ENCODE assay signal across 34 cellular contexts in the genomic region with DNA sequence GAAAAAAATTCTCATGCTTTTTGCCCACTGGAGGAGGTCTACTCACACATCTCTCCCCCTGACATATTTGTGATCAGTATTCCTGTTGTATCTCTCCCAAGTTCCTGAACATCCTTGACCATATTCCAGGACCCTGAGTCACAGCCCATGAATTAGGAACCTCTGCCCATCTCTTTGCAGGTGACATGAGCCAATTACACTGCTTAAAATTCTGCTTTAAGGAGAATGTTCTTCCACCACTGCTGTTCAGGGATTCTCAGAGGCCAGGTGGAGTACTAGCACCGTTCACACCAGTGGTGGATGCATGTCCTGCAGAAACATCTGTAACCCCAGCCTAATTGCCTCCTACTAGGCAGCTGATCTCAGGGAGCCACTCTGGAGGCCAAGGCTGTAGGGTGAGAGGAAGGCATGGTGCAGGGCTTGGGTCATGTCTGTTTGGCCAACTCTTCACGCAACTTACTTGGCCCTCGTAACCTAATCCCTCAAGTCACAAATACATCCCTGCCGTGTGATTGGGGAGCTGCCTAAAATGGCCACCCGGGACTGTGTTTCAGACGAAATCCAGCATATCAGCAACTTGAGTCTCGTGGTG.
"Had no signal": no experiment of that assay in that cellular context is flagged by ENCODE, and none has a peak within 500 bp of the region (broad histone marks: within the 10 kb centered on the region; RNA-seq: fewer than 3 reads in every experiment).

No MANE protein-coding gene starts in this region.

- H3K9me3 Mint-ChIP-seq: activated B cell treated with CpG ODN at 0.5 μM for 24 hours; activated CD4-positive, alpha-beta memory T cell treated with anti-CD3 and anti-CD28 coated beads for 36 hours; activated CD4-positive, alpha-beta T cell treated with anti-CD3 and anti-CD28 coated beads, Interleukin-2, amount 10 ng/mL, durations not matched to agents 24 days and 14 days; activated CD8-positive, alpha-beta T cell treated with anti-CD3 and anti-CD28 coated beads for 36 hours; activated naive CD4-positive, alpha-beta T cell treated with anti-CD3 and anti-CD28 coated beads for 36 hours; activated naive CD4-positive, alpha-beta T cell treated with anti-CD3 and anti-CD28 coated beads, Interleukin-2, amount 50 U/mL, for 24 hours; activated naive CD8-positive, alpha-beta T cell treated with anti-CD3 and anti-CD28 coated beads, Interleukin-2, amount 10 ng/mL, durations not matched to agents 7 days and 5 days; activated naive CD8-positive, alpha-beta T cell treated with anti-CD3 and anti-CD28 coated beads, Interleukin-2, amount 50 U/mL, for 24 hours; activated T-cell treated with anti-CD3 and anti-CD28 coated beads, Interleukin-2, amount 50 U/mL, for 4 hours; activated T-cell treated with anti-CD3 and anti-CD28 coated beads, Interleukin-2, amount 50 U/mL, for 72 hours; activated T-helper 1 cell treated with anti-CD3 and anti-CD28 coated beads, Interleukin-12 subunit alpha, Interleukin-12 subunit beta, Interleukin-2, Interleukin-4 antibody, amounts not matched to agents 30 ng/mL and 10 ng/mL and 1 ng/mL, durations not matched to agents 14 hours and 24 hours and 36 hours; activated T-helper 17 cell treated with anti-CD3 and anti-CD28 coated beads, Interleukin-2, amount 50 U/mL, for 72 hours; T-helper 1 cell treated with Interleukin-12 subunit alpha and Interleukin-12 subunit beta and Interleukin-4 antibody, amounts not matched to agents 30 μg/mL and 1 μg/mL, for 36 hours; T-helper 2 cell treated with Interferon-gamma antibody and Interleukin-4, amounts not matched to agents 5 μg/mL and 100 μg/mL, for 36 hours had no signal

- H3K27ac Mint-ChIP-seq: activated B cell treated with CpG ODN at 0.5 μM for 24 hours; activated CD4-positive, alpha-beta memory T cell treated with anti-CD3 and anti-CD28 coated beads for 36 hours; activated CD4-positive, alpha-beta T cell treated with anti-CD3 and anti-CD28 coated beads, Interleukin-2, amount 10 ng/mL, durations not matched to agents 24 days and 14 days; activated CD8-positive, alpha-beta T cell treated with anti-CD3 and anti-CD28 coated beads for 36 hours; activated naive CD4-positive, alpha-beta T cell treated with anti-CD3 and anti-CD28 coated beads for 36 hours; activated naive CD4-positive, alpha-beta T cell treated with anti-CD3 and anti-CD28 coated beads, Interleukin-2, amount 50 U/mL, for 24 hours; activated naive CD8-positive, alpha-beta T cell; activated naive CD8-positive, alpha-beta T cell treated with anti-CD3 and anti-CD28 coated beads, Interleukin-2, amount 10 ng/mL, durations not matched to agents 7 days and 5 days; activated naive CD8-positive, alpha-beta T cell treated with anti-CD3 and anti-CD28 coated beads, Interleukin-2, amount 50 U/mL, for 24 hours; activated T-cell treated with anti-CD3 and anti-CD28 coated beads, Interleukin-2, amount 50 U/mL, for 72 hours; activated T-helper 1 cell treated with anti-CD3 and anti-CD28 coated beads, Interleukin-12 subunit alpha, Interleukin-12 subunit beta, Interleukin-2, Interleukin-4 antibody, amounts not matched to agents 30 ng/mL and 10 ng/mL and 1 ng/mL, durations not matched to agents 14 hours and 24 hours and 36 hours; activated T-helper 17 cell treated with anti-CD3 and anti-CD28 coated beads, Interleukin-2, amount 50 U/mL, for 72 hours; T-helper 1 cell treated with Interleukin-12 subunit alpha and Interleukin-12 subunit beta and Interleukin-4 antibody, amounts not matched to agents 30 μg/mL and 1 μg/mL, for 36 hours; T-helper 2 cell treated with Interferon-gamma antibody and Interleukin-4, amounts not matched to agents 5 μg/mL and 100 μg/mL, for 36 hours had no signal

- ATAC-seq: activated CD8-positive, alpha-beta T cell treated with anti-CD3 and anti-CD28 coated beads for 36 hours; activated naive CD8-positive, alpha-beta T cell treated with anti-CD3 and anti-CD28 coated beads, Interleukin-2, amount 50 U/mL, for 24 hours; activated T-cell treated with anti-CD3 and anti-CD28 coated beads, Interleukin-2, amount 50 U/mL, for 4 hours; activated T-cell treated with anti-CD3 and anti-CD28 coated beads, Interleukin-2, amount 50 U/mL, for 72 hours; activated T-helper 17 cell treated with anti-CD3 and anti-CD28 coated beads, Interleukin-2, amount 50 U/mL, for 72 hours had no signal

- H3K27ac ChIP-seq: ascending aorta, brain microvascular endothelial cell, breast epithelium, VCaP had no signal

- H3K4me3 Mint-ChIP-seq: activated B cell treated with CpG ODN at 0.5 μM for 24 hours; activated CD4-positive, alpha-beta memory T cell treated with anti-CD3 and anti-CD28 coated beads for 36 hours; activated CD4-positive, alpha-beta T cell treated with anti-CD3 and anti-CD28 coated beads, Interleukin-2, amount 10 ng/mL, durations not matched to agents 24 days and 14 days; activated CD8-positive, alpha-beta T cell treated with anti-CD3 and anti-CD28 coated beads for 36 hours; activated naive CD4-positive, alpha-beta T cell treated with anti-CD3 and anti-CD28 coated beads for 36 hours; activated naive CD4-positive, alpha-beta T cell treated with anti-CD3 and anti-CD28 coated beads, Interleukin-2, amount 50 U/mL, for 24 hours; activated naive CD8-positive, alpha-beta T cell; activated naive CD8-positive, alpha-beta T cell treated with anti-CD3 and anti-CD28 coated beads, Interleukin-2, amount 10 ng/mL, durations not matched to agents 7 days and 5 days; activated naive CD8-positive, alpha-beta T cell treated with anti-CD3 and anti-CD28 coated beads, Interleukin-2, amount 50 U/mL, for 24 hours; activated T-cell treated with anti-CD3 and anti-CD28 coated beads, Interleukin-2, amount 50 U/mL, for 4 hours; activated T-cell treated with anti-CD3 and anti-CD28 coated beads, Interleukin-2, amount 50 U/mL, for 72 hours; activated T-helper 1 cell treated with anti-CD3 and anti-CD28 coated beads, Interleukin-12 subunit alpha, Interleukin-12 subunit beta, Interleukin-2, Interleukin-4 antibody, amounts not matched to agents 30 ng/mL and 10 ng/mL and 1 ng/mL, durations not matched to agents 14 hours and 24 hours and 36 hours; activated T-helper 17 cell treated with anti-CD3 and anti-CD28 coated beads, Interleukin-2, amount 50 U/mL, for 72 hours; T-helper 1 cell treated with Interleukin-12 subunit alpha and Interleukin-12 subunit beta and Interleukin-4 antibody, amounts not matched to agents 30 μg/mL and 1 μg/mL, for 36 hours; T-helper 2 cell treated with Interferon-gamma antibody and Interleukin-4, amounts not matched to agents 5 μg/mL and 100 μg/mL, for 36 hours had no signal

- H3K36me3 Mint-ChIP-seq: activated CD4-positive, alpha-beta memory T cell treated with anti-CD3 and anti-CD28 coated beads for 36 hours; activated naive CD4-positive, alpha-beta T cell treated with anti-CD3 and anti-CD28 coated beads, Interleukin-2, amount 50 U/mL, for 24 hours; activated naive CD8-positive, alpha-beta T cell; activated naive CD8-positive, alpha-beta T cell treated with anti-CD3 and anti-CD28 coated beads, Interleukin-2, amount 10 ng/mL, durations not matched to agents 7 days and 5 days had no signal

- DNase-seq: activated B cell treated with CpG ODN at 0.5 μM for 24 hours; activated CD4-positive, alpha-beta memory T cell treated with anti-CD3 and anti-CD28 coated beads for 36 hours; activated CD4-positive, alpha-beta T cell treated with anti-CD3 and anti-CD28 coated beads for 4 hours; activated CD4-positive, alpha-beta T cell treated with anti-CD3 and anti-CD28 coated beads, Interleukin-2, amount 10 ng/mL, durations not matched to agents 24 days and 14 days; activated CD4-positive, alpha-beta T cell treated with anti-CD3 and anti-CD28 coated beads, Interleukin-2, amount 50 U/mL, for 1 hour; activated CD4-positive, alpha-beta T cell treated with anti-CD3 and anti-CD28 coated beads, Interleukin-2, amount 50 U/mL, for 4 hours; activated CD4-positive, CD25-positive, alpha-beta regulatory T cell treated with anti-CD3 and anti-CD28 coated beads, Interleukin-2, amount 50 U/mL, for 72 hours; activated CD8-positive, alpha-beta memory T cell treated with anti-CD3 and anti-CD28 coated beads, Interleukin-2, amount 50 U/mL, for 4 hours; activated CD8-positive, alpha-beta T cell treated with anti-CD3 and anti-CD28 coated beads for 36 hours; activated effector memory CD4-positive, alpha-beta T cell treated with anti-CD3 and anti-CD28 coated beads, Interleukin-2, amount 50 U/mL, for 16 hours; activated gamma-delta T cell treated with Interleukin-2 at 50 U/mL for 16 hours; activated naive CD4-positive, alpha-beta T cell; activated naive CD4-positive, alpha-beta T cell treated with anti-CD3 and anti-CD28 coated beads for 36 hours; activated naive CD8-positive, alpha-beta T cell treated with anti-CD3 and anti-CD28 coated beads, Interleukin-2, amount 10 ng/mL, durations not matched to agents 7 days and 5 days; activated naive CD8-positive, alpha-beta T cell treated with anti-CD3 and anti-CD28 coated beads, Interleukin-2, amount 50 U/mL, for 24 hours; activated T-cell treated with anti-CD3 and anti-CD28 coated beads for 4 hours; activated T-cell treated with anti-CD3 and anti-CD28 coated beads, Interleukin-2, amount 50 U/mL, for 1 hour; activated T-cell treated with anti-CD3 and anti-CD28 coated beads, Interleukin-2, amount 50 U/mL, for 4 hours; activated T-cell treated with anti-CD3 and anti-CD28 coated beads, Interleukin-2, amount 50 U/mL, for 72 hours; amygdala; anterior cingulate cortex; brain microvascular endothelial cell; central memory CD4-positive, alpha-beta T cell; T-helper 1 cell; T-helper 9 cell had no signal

- H3K4me1 ChIP-seq: ascending aorta, breast epithelium had no signal

- H3K27me3 Mint-ChIP-seq: activated B cell treated with CpG ODN at 0.5 μM for 24 hours; activated CD4-positive, alpha-beta memory T cell treated with anti-CD3 and anti-CD28 coated beads for 36 hours; activated CD4-positive, alpha-beta T cell treated with anti-CD3 and anti-CD28 coated beads, Interleukin-2, amount 10 ng/mL, durations not matched to agents 24 days and 14 days; activated CD8-positive, alpha-beta T cell treated with anti-CD3 and anti-CD28 coated beads for 36 hours; activated naive CD4-positive, alpha-beta T cell treated with anti-CD3 and anti-CD28 coated beads, Interleukin-2, amount 50 U/mL, for 24 hours; activated naive CD8-positive, alpha-beta T cell; activated naive CD8-positive, alpha-beta T cell treated with anti-CD3 and anti-CD28 coated beads, Interleukin-2, amount 50 U/mL, for 24 hours; activated T-helper 17 cell treated with anti-CD3 and anti-CD28 coated beads, Interleukin-2, amount 50 U/mL, for 72 hours had no signal

- H3K36me3 ChIP-seq: ascending aorta, brain microvascular endothelial cell, breast epithelium had no signal

- H3K9me3 ChIP-seq: ascending aorta, breast epithelium had no signal

- H3K27me3 ChIP-seq: ascending aorta, breast epithelium had no signal

- H3K4me3 ChIP-seq: ascending aorta, breast epithelium had no signal
